Comparison of ENCODE assay signal across 8 cellular contexts in the genomic region with DNA sequence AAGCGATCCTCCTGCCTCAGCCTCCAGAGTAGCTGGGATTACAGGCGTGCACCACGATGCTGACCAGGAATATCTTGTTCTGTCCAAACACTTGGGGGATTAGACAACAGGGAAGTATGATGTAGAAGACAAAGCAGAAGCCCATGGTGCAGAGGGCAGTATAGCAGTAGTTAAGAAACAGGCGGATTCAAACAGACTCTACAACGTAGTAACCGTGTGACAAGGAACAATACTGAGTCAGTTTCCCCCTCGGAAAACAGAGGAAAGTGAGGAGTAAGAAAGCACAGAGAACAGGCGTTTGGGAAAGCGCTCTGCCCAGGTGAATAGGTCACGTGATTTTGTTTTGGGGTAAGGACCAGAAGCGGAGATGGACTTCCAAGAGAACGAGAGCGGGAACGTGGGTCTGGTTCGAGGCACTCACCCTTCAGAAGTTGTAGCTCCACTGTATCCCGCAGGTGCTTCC. TPM values are rescaled to one million over a fixed set of nuclear protein-coding genes. Genes with fewer than 3 reads are reported as not detected.
DNase-seq lines count a peak whose midpoint lies in the region; ATAC-seq and TF ChIP-seq lines count a peak whose summit lies in the region.

No MANE protein-coding gene starts in this region.

- H3K9me3 Mint-ChIP-seq in activated naive CD4-positive, alpha-beta T cell treated with anti-CD3 and anti-CD28 coated beads, Interleukin-2, amount 10 ng/mL, durations not matched to agents 7 days and 5 days, result no peaks in the 10 kb centered on the region
- no peaks in the 10 kb centered on the region for H3K9me3 Mint-ChIP-seq in natural killer cell

- H3K4me1 ChIP-seq in HUES6 (ENCODE audit: control insufficient read depth, insufficient read depth, low read length), result no peaks in the 10 kb centered on the region
- H3K4me1 ChIP-seq in colonic mucosa, result peaks cover 6% of the 10 kb centered on the region

- H3K36me3 Mint-ChIP-seq in activated naive CD4-positive, alpha-beta T cell treated with anti-CD3 and anti-CD28 coated beads, Interleukin-2, amount 10 ng/mL, durations not matched to agents 7 days and 5 days, result peaks cover 3% of the 10 kb centered on the region
- H3K36me3 Mint-ChIP-seq in natural killer cell, result no peaks in the 10 kb centered on the region

- H3K36me3 ChIP-seq in HUES6 (ENCODE audit: control insufficient read depth, insufficient read depth, low read length) (peaks cover 26% of the 10 kb centered on the region), colonic mucosa (peaks cover 11% of the 10 kb centered on the region)

- H3K27ac Mint-ChIP-seq in activated naive CD4-positive, alpha-beta T cell treated with anti-CD3 and anti-CD28 coated beads, Interleukin-2, amount 10 ng/mL, durations not matched to agents 7 days and 5 days, result peak overlapping the region; percentile 94
- peak overlapping the region; percentile 94 to 95 for H3K27ac Mint-ChIP-seq in natural killer cell

- intact Hi-C loops in colonic mucosa (cut with DNase I), result no loop called here
- intact Hi-C loops in natural killer cell (cut with micrococcal nuclease), result loop anchor here (1.0 to 10.0 kb wide), 4 partner anchors 18 to 127 kb away; a partner anchor contains a TSS

- H3K9me3 ChIP-seq in HUES6 (ENCODE audit: control insufficient read depth, insufficient read depth, low read depth, low read length), result no peaks in the 10 kb centered on the region
- no peaks in the 10 kb centered on the region for H3K9me3 ChIP-seq in colonic mucosa

- H3K4me3 Mint-ChIP-seq in activated naive CD4-positive, alpha-beta T cell treated with anti-CD3 and anti-CD28 coated beads, Interleukin-2, amount 10 ng/mL, durations not matched to agents 7 days and 5 days, result peak overlapping the region; percentile 95
- H3K4me3 Mint-ChIP-seq in natural killer cell, result peak overlapping the region; percentile 95

- no peaks in the 10 kb centered on the region for H3K27me3 ChIP-seq in HUES6 (ENCODE audit: control insufficient read depth, insufficient read depth, low read length)
- no peaks in the 10 kb centered on the region for H3K27me3 ChIP-seq in colonic mucosa

- no peak for TF ChIP-seq CTCF in colonic mucosa (IDR thresholded peaks at IDR 0.05)
- no peak for TF ChIP-seq CTCF in natural killer cell (IDR thresholded peaks at IDR 0.05)

- H3K27ac ChIP-seq in HUES6 (ENCODE audit: low read depth, low read length) (no peak overlapping the region), colonic mucosa (peak overlapping the region; percentile 85)

- peak overlapping the region; percentile 96 for H3K9ac ChIP-seq in HUES6 (ENCODE audit: low read length)
- peak overlapping the region; percentile 49 to 73 for H3K9ac ChIP-seq in colonic mucosa (ENCODE audit: low read depth in 2 of 2, low read length in 2 of 2)

- H3K4me3 ChIP-seq in HUES6 (ENCODE audit: low read depth, low read length) (peak overlapping the region; percentile 77), colonic mucosa (peak overlapping the region; percentile 95)

- peaks cover 22% of the 10 kb centered on the region for H3K4me1 Mint-ChIP-seq in activated naive CD4-positive, alpha-beta T cell treated with anti-CD3 and anti-CD28 coated beads, Interleukin-2, amount 10 ng/mL, durations not matched to agents 7 days and 5 days
- peaks cover 19 to 20% of the 10 kb centered on the region in 2 donors for H3K4me1 Mint-ChIP-seq in natural killer cell

- CTCF ChIA-PET in activated naive CD4-positive, alpha-beta T cell treated with anti-CD3 and anti-CD28 coated beads, Interleukin-2, amount 10 ng/mL, durations not matched to agents 7 days and 5 days (lab: Charles Lee), result interaction anchor here (1.5 kb wide), 1 partner anchor 19 kb away, joined by 5 read pairs; no protein-coding TSS in a partner anchor

- ATAC-seq in natural killer cell (no peak), GM18868 (IDR thresholded peaks at IDR 0.05; ENCODE audit: unreplicated experiment) (no peak)

- no peaks in the 10 kb centered on the region for H3K27me3 Mint-ChIP-seq in activated naive CD4-positive, alpha-beta T cell treated with anti-CD3 and anti-CD28 coated beads, Interleukin-2, amount 10 ng/mL, durations not matched to agents 7 days and 5 days
- no peaks in the 10 kb centered on the region for H3K27me3 Mint-ChIP-seq in natural killer cell (ENCODE audit: low read depth in 2 of 2)

- DNase-seq in activated naive CD4-positive, alpha-beta T cell treated with anti-CD3 and anti-CD28 coated beads, Interleukin-2, amount 10 ng/mL, durations not matched to agents 7 days and 5 days, result no peak
- no peak for DNase-seq in activated naive CD4-positive, alpha-beta T cell (lab: John Stamatoyannopoulos, UW)
- no peak for DNase-seq in colonic mucosa
- DNase-seq in natural killer cell, result no peak
- DNase-seq in stimulated activated CD4-positive, alpha-beta T cell treated with anti-CD3 and anti-CD28 coated beads, Interleukin-4, amount 100 ng/mL, for 1 hour, result no peak
- no peak for DNase-seq in DMS153 treated with DMSO at 0.1 percent for 48 hours (lab: John Stamatoyannopoulos, UW; ENCODE audit: unreplicated experiment)

RNA-seq across cellular contexts. Expression of a gene that starts 0.3 kb away (rescaled TPM):
- total RNA-seq in colonic mucosa, result 10 to 100 TPM; 24.5 to 40.0 TPM
- 10 to 100 TPM in 2 of 3 donors, 1 to 10 TPM in 1; 8.8 to 12.0 (median 11.3) TPM for total RNA-seq in natural killer cell

RNA-seq across cellular contexts. Expression of a gene that starts 0.7 kb away (rescaled TPM):
- total RNA-seq in colonic mucosa, result 10 to 100 TPM; 40.8 to 59.5 TPM
- total RNA-seq in natural killer cell, result 10 to 100 TPM; 28.2 to 34.5 (median 30.4) TPM

RNA-seq across cellular contexts. Expression of a gene that starts 18.4 kb away (rescaled TPM):
- 10 to 100 TPM; 26.8 to 68.3 TPM for total RNA-seq in colonic mucosa
- 10 to 100 TPM in 2 of 3 donors, 1 to 10 TPM in 1; 7.7 to 12.3 (median 11.2) TPM for total RNA-seq in natural killer cell

RNA-seq across cellular contexts. Expression of a gene that starts 45.8 kb away (rescaled TPM):
- total RNA-seq in colonic mucosa (10 to 100 TPM; 14.4 to 24.2 TPM), natural killer cell (1 to 10 TPM; 6.3 to 9.3 (median 8.4) TPM)

RNA-seq across cellular contexts. Expression of a gene that starts 46.1 kb away (rescaled TPM):
- total RNA-seq in colonic mucosa, result 10 to 100 TPM; 88.6 to 92.2 TPM
- 100 to 1,000 TPM in 1 of 3 donors, 10 to 100 TPM in 2; 78.0 to 101 (median 90.9) TPM for total RNA-seq in natural killer cell
